Comparison of ENCODE assay signal across 15 cellular contexts in genomic region chr16:70418993-70419318, GRCh38. TPM values are rescaled to one million over a fixed set of nuclear protein-coding genes. Genes with fewer than 3 reads are reported as not detected.
DNase-seq lines count a peak whose midpoint lies in the region; ATAC-seq and TF ChIP-seq lines count a peak whose summit lies in the region.
"Had no signal": no experiment of that assay in that cellular context is flagged by ENCODE, and none has a peak within 500 bp of the region (broad histone marks: within the 10 kb centered on the region; RNA-seq: fewer than 3 reads in every experiment).

No MANE protein-coding gene starts in this region.

- no peaks in the 10 kb centered on the region for H3K9me3 ChIP-seq in HEK293 (ENCODE audit: control insufficient read depth, insufficient read depth, low read depth, low read length)
- H3K9me3 ChIP-seq in prostate gland, result no peaks in the 10 kb centered on the region
- H3K9me3 ChIP-seq: tibial artery had no signal

- POLR2A ChIA-PET in HEK293 (lab: Yijun Ruan, JAX), result no interaction called here

- intact Hi-C loops in prostate gland (cut with DNase I), result no loop called here

- no peak for DNase-seq in T-helper 1 cell
- no peak for DNase-seq in prostate gland (ENCODE audit: low spot score)
- no peak for DNase-seq in medulla oblongata (ENCODE audit: extremely low spot score)
- DNase-seq: GDM1, glutamatergic neuron, kidney glomerular epithelial cell, NCI-H774, tibial artery had no signal

- H3K36me3 ChIP-seq in HEK293 (ENCODE audit: control insufficient read depth in 2 of 2, insufficient read depth in 1 of 2, low read length in 2 of 2) (no peaks in the 10 kb centered on the region), prostate gland (no peaks in the 10 kb centered on the region)
- H3K36me3 ChIP-seq: tibial artery had no signal

- H3K27ac Mint-ChIP-seq in T-helper 1 cell treated with Interleukin-12 subunit alpha and Interleukin-12 subunit beta and Interleukin-4 antibody, amounts not matched to agents 30 μg/mL and 1 μg/mL, for 36 hours, result no peak overlapping the region
- peak overlapping the region; percentile 61 for H3K27ac Mint-ChIP-seq in activated T-helper 17 cell treated with anti-CD3 and anti-CD28 coated beads, Interleukin-2, amount 50 U/mL, for 72 hours
- peak overlapping the region in 2 of 3 experiments; percentile 14 to 68 for H3K27ac Mint-ChIP-seq in nephron

- ATAC-seq in activated T-helper 17 cell treated with anti-CD3 and anti-CD28 coated beads, Interleukin-2, amount 50 U/mL, for 72 hours (replicated peaks), result peak; percentile 12
- ATAC-seq in GM21576 (IDR thresholded peaks at IDR 0.05; ENCODE audit: unreplicated experiment), result no peak

- TF ChIP-seq CTCF in HEK293 (tag by site-specific recombination; IDR thresholded peaks at IDR 0.05) (no peak), nephron (IDR thresholded peaks at IDR 0.05; ENCODE audit: unreplicated experiment in 3 of 3) (no peak), prostate gland (IDR thresholded peaks at IDR 0.05) (no peak)

- no peaks in the 10 kb centered on the region for H3K9me3 Mint-ChIP-seq in T-helper 1 cell treated with Interleukin-12 subunit alpha and Interleukin-12 subunit beta and Interleukin-4 antibody, amounts not matched to agents 30 μg/mL and 1 μg/mL, for 36 hours
- no peaks in the 10 kb centered on the region for H3K9me3 Mint-ChIP-seq in activated T-helper 17 cell treated with anti-CD3 and anti-CD28 coated beads, Interleukin-2, amount 50 U/mL, for 72 hours
- H3K9me3 Mint-ChIP-seq in nephron, result no peaks in the 10 kb centered on the region

- CTCF ChIA-PET in HEK293 (lab: Yijun Ruan, JAX), result interaction anchor here (1.1 kb wide), 1 partner anchor 10 kb away, joined by 4 read pairs; no protein-coding TSS in a partner anchor

- 59% methylated on average over 5 of the region's 5 CpGs for WGBS in prostate gland

- H3K4me1 Mint-ChIP-seq in T-helper 1 cell treated with Interleukin-12 subunit alpha and Interleukin-12 subunit beta and Interleukin-4 antibody, amounts not matched to agents 30 μg/mL and 1 μg/mL, for 36 hours (ENCODE audit: low read depth), result peaks cover 36% of the 10 kb centered on the region
- peaks cover 9% of the 10 kb centered on the region for H3K4me1 Mint-ChIP-seq in activated T-helper 17 cell treated with anti-CD3 and anti-CD28 coated beads, Interleukin-2, amount 50 U/mL, for 72 hours
- peaks cover 51% of the 10 kb centered on the region for H3K4me1 Mint-ChIP-seq in nephron

- no peak overlapping the region for H3K27ac ChIP-seq in HEK293 (ENCODE audit: extremely low read depth, low read depth, low read length)
- H3K27ac ChIP-seq in prostate gland, result no peak overlapping the region
- H3K27ac ChIP-seq: 22Rv1, epithelial cell of prostate, tibial artery had no signal

- no peaks in the 10 kb centered on the region for H3K27me3 ChIP-seq in prostate gland (replicated peaks; ENCODE audit: insufficient read depth)
- H3K27me3 ChIP-seq: tibial artery had no signal

- no peaks in the 10 kb centered on the region for H3K27me3 Mint-ChIP-seq in T-helper 1 cell treated with Interleukin-12 subunit alpha and Interleukin-12 subunit beta and Interleukin-4 antibody, amounts not matched to agents 30 μg/mL and 1 μg/mL, for 36 hours (ENCODE audit: low read depth)
- no peaks in the 10 kb centered on the region for H3K27me3 Mint-ChIP-seq in activated T-helper 17 cell treated with anti-CD3 and anti-CD28 coated beads, Interleukin-2, amount 50 U/mL, for 72 hours
- no peaks in the 10 kb centered on the region for H3K27me3 Mint-ChIP-seq in nephron (ENCODE audit: low read depth)

- H3K4me3 ChIP-seq in HEK293 (ENCODE audit: low read depth, low read length) (no peak overlapping the region), prostate gland (no peak overlapping the region)
- H3K4me3 ChIP-seq: tibial artery had no signal

- peaks cover 3% of the 10 kb centered on the region; the same call in 1 of the 2 replicates for H3K4me1 ChIP-seq in HEK293 (ENCODE audit: control insufficient read depth, insufficient read depth, low read length)
- H3K4me1 ChIP-seq in prostate gland (replicated peaks), result no peaks in the 10 kb centered on the region
- H3K4me1 ChIP-seq: tibial artery had no signal

- TF ChIP-seq POLR2A in prostate gland (IDR thresholded peaks at IDR 0.05), result no peak

- peaks cover 7% of the 10 kb centered on the region for H3K36me3 Mint-ChIP-seq in T-helper 1 cell treated with Interleukin-12 subunit alpha and Interleukin-12 subunit beta and Interleukin-4 antibody, amounts not matched to agents 30 μg/mL and 1 μg/mL, for 36 hours (ENCODE audit: low read depth)
- H3K36me3 Mint-ChIP-seq in activated T-helper 17 cell treated with anti-CD3 and anti-CD28 coated beads, Interleukin-2, amount 50 U/mL, for 72 hours (ENCODE audit: low read depth), result no peaks in the 10 kb centered on the region
- peaks cover 28% of the 10 kb centered on the region for H3K36me3 Mint-ChIP-seq in nephron (ENCODE audit: low read depth)

- peak overlapping the region; percentile 37 for H3K4me3 Mint-ChIP-seq in T-helper 1 cell treated with Interleukin-12 subunit alpha and Interleukin-12 subunit beta and Interleukin-4 antibody, amounts not matched to agents 30 μg/mL and 1 μg/mL, for 36 hours
- H3K4me3 Mint-ChIP-seq in activated T-helper 17 cell treated with anti-CD3 and anti-CD28 coated beads, Interleukin-2, amount 50 U/mL, for 72 hours, result peak overlapping the region; percentile 47
- no peak overlapping the region for H3K4me3 Mint-ChIP-seq in nephron

TF ChIP-seq in HEK293, 187 proteins besides CTCF, POLR2A, EP300 and RAD21:
- TF ChIP-seq KLF1 (tag by site-specific recombination; IDR thresholded peaks at IDR 0.05) (peak; percentile 58; the same call in 1 of the 2 replicates), SP3 (tag by site-specific recombination; IDR thresholded peaks at IDR 0.05) (no peak), ZNF214 (tag by site-specific recombination; IDR thresholded peaks at IDR 0.05; ENCODE audit: borderline replicate concordance) (no peak), ZBTB7A (tag by site-specific recombination; IDR thresholded peaks at IDR 0.05; ENCODE audit: low read depth) (no peak), REPIN1 (tag by site-specific recombination; IDR thresholded peaks at IDR 0.05; ENCODE audit: low read depth) (no peak), ZNF391 (tag by site-specific recombination; IDR thresholded peaks at IDR 0.05; ENCODE audit: borderline replicate concordance, low read depth) (no peak), ZNF514 (tag by site-specific recombination; IDR thresholded peaks at IDR 0.05) (no peak), HOXA7 (CRISPR knock-in tag; IDR thresholded peaks at IDR 0.05; ENCODE audit: borderline replicate concordance) (no peak)

RNA-seq across cellular contexts. Expression of gene ST3GAL2, which starts 19.9 kb away (rescaled TPM):
- total RNA-seq in activated T-helper 17 cell treated with anti-CD3 and anti-CD28 coated beads, Interleukin-2, amount 50 U/mL, for 72 hours, result 10 to 100 TPM; 14.5 to 18.6 TPM
- 10 to 100 TPM in 1 of 2 donors, 1 to 10 TPM in 1; 8.7 to 54.5 TPM for total RNA-seq in prostate gland

RNA-seq across cellular contexts. Expression of gene FCSK, which starts 35.4 kb away (rescaled TPM):
- total RNA-seq in activated T-helper 17 cell treated with anti-CD3 and anti-CD28 coated beads, Interleukin-2, amount 50 U/mL, for 72 hours, result 10 to 100 TPM in 1 of 2 donors, 1 to 10 TPM in 1; 8.2 to 13.9 TPM
- 10 to 100 TPM; 23.0 to 33.1 TPM for total RNA-seq in prostate gland

Comparison
In these comparisons a context has a peak if more than half of its experiments do, and no peak if none do; other contexts are left out.
1. H3K4me3 Mint-ChIP-seq: peak in T-helper 1 cell treated with Interleukin-12 subunit alpha and Interleukin-12 subunit beta and Interleukin-4 antibody, amounts not matched to agents 30 μg/mL and 1 μg/mL, for 36 hours (single experiment) and activated T-helper 17 cell treated with anti-CD3 and anti-CD28 coated beads, Interleukin-2, amount 50 U/mL, for 72 hours (single experiment); none in nephron (0 of 3).